In the genomic region with DNA sequence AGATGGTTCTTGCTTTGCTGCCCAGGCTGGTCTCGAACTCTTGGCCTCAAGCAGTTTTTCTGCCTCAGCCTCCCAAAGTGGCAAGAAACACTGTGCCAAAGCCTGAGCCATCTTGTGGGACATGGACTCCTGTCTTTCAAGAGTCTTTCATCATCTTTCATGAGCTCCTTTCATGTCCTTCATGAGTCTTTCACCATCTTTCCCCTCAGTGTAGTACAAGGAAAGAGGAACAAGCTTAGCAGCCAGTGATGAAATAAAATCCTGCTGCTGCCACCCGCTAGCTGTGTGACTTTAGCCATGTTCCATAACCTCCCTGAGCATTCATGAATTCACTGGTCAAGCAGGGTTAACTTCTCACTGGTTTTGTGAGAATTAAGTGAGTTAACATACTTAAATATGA, we compare ENCODE assay signal across 16 cellular contexts.
"Had no signal": no experiment of that assay in that cellular context is flagged by ENCODE, and none has a peak within 500 bp of the region (broad histone marks: within the 10 kb centered on the region; RNA-seq: fewer than 3 reads in every experiment).

No MANE protein-coding gene starts in this region.

- H3K36me3 ChIP-seq: brain microvascular endothelial cell, esophagus muscularis mucosa, right lobe of liver, stomach, thoracic aorta had no signal

- H3K27me3 ChIP-seq: brain microvascular endothelial cell, esophagus muscularis mucosa, right lobe of liver, stomach had no signal

- H3K36me3 Mint-ChIP-seq: activated naive CD8-positive, alpha-beta T cell treated with anti-CD3 and anti-CD28 coated beads, Interleukin-2, amount 10 ng/mL, durations not matched to agents 7 days and 5 days; natural killer cell treated with Interleukin-12 subunit alpha and Interleukin-12 subunit beta and Interleukin-15 and Interleukin-18, amount 100 ng/mL, for 72 hours had no signal

- H3K4me1 ChIP-seq: psoas muscle, right lobe of liver had no signal

- H3K27ac ChIP-seq: brain microvascular endothelial cell, coronary artery, esophagus muscularis mucosa, psoas muscle, right lobe of liver, stomach, thoracic aorta had no signal

- H3K4me3 ChIP-seq: coronary artery, esophagus muscularis mucosa, psoas muscle, right lobe of liver, stomach, thoracic aorta had no signal

- DNase-seq: activated CD4-positive, alpha-beta T cell treated with anti-CD3 and anti-CD28 coated beads, Interleukin-2, amount 10 ng/mL, durations not matched to agents 7 days and 5 days; activated CD4-positive, CD25-positive, alpha-beta regulatory T cell; activated naive CD4-positive, alpha-beta T cell; activated naive CD8-positive, alpha-beta T cell treated with anti-CD3 and anti-CD28 coated beads, Interleukin-2, amount 10 ng/mL, durations not matched to agents 7 days and 5 days; brain microvascular endothelial cell; effector CD4-positive, alpha-beta T cell; islet precursor cell; mammary epithelial cell; psoas muscle; right lobe of liver; stomach had no signal

- H3K9me3 ChIP-seq: esophagus muscularis mucosa, psoas muscle, right lobe of liver, stomach, thoracic aorta had no signal

- ATAC-seq: natural killer cell treated with Interleukin-12 subunit alpha and Interleukin-12 subunit beta and Interleukin-15 and Interleukin-18, amount 100 ng/mL, for 72 hours; psoas muscle had no signal

- H3K9me3 Mint-ChIP-seq: activated CD4-positive, alpha-beta T cell treated with anti-CD3 and anti-CD28 coated beads, Interleukin-2, amount 10 ng/mL, durations not matched to agents 7 days and 5 days; activated naive CD8-positive, alpha-beta T cell treated with anti-CD3 and anti-CD28 coated beads, Interleukin-2, amount 10 ng/mL, durations not matched to agents 7 days and 5 days; central memory CD8-positive, alpha-beta T cell; natural killer cell treated with Interleukin-12 subunit alpha and Interleukin-12 subunit beta and Interleukin-15 and Interleukin-18, amount 100 ng/mL, for 72 hours had no signal

- H3K4me3 Mint-ChIP-seq: activated CD4-positive, alpha-beta T cell treated with anti-CD3 and anti-CD28 coated beads, Interleukin-2, amount 10 ng/mL, durations not matched to agents 7 days and 5 days; activated naive CD8-positive, alpha-beta T cell treated with anti-CD3 and anti-CD28 coated beads, Interleukin-2, amount 10 ng/mL, durations not matched to agents 7 days and 5 days; central memory CD8-positive, alpha-beta T cell; natural killer cell treated with Interleukin-12 subunit alpha and Interleukin-12 subunit beta and Interleukin-15 and Interleukin-18, amount 100 ng/mL, for 72 hours had no signal

- H3K27ac Mint-ChIP-seq: activated CD4-positive, alpha-beta T cell treated with anti-CD3 and anti-CD28 coated beads, Interleukin-2, amount 10 ng/mL, durations not matched to agents 7 days and 5 days; activated naive CD8-positive, alpha-beta T cell treated with anti-CD3 and anti-CD28 coated beads, Interleukin-2, amount 10 ng/mL, durations not matched to agents 7 days and 5 days; natural killer cell treated with Interleukin-12 subunit alpha and Interleukin-12 subunit beta and Interleukin-15 and Interleukin-18, amount 100 ng/mL, for 72 hours had no signal
